Comparison of ENCODE assay signal across 22 cellular contexts in genomic region chr1:233665575-233666270, GRCh38.
"Had no signal": no experiment of that assay in that cellular context is flagged by ENCODE, and none has a peak within 500 bp of the region (broad histone marks: within the 10 kb centered on the region; RNA-seq: fewer than 3 reads in every experiment).

No MANE protein-coding gene starts in this region.

- H3K27me3 Mint-ChIP-seq: naive B cell had no signal

- H3K27me3 ChIP-seq: foreskin keratinocyte, suprapubic skin, transverse colon, uterus had no signal

- H3K4me3 ChIP-seq: suprapubic skin, transverse colon, uterus had no signal

- H3K9me3 ChIP-seq: suprapubic skin, transverse colon, uterus had no signal

- H3K4me1 Mint-ChIP-seq: activated naive CD4-positive, alpha-beta T cell treated with anti-CD3 and anti-CD28 coated beads, Interleukin-2, amount 50 U/mL, for 24 hours; naive B cell; neural crest cell had no signal

- FAIRE-seq: astrocyte, bronchial epithelial cell had no signal

- H3K27ac Mint-ChIP-seq: activated naive CD4-positive, alpha-beta T cell treated with anti-CD3 and anti-CD28 coated beads, Interleukin-2, amount 50 U/mL, for 24 hours had no signal

- H3K4me3 Mint-ChIP-seq: activated naive CD4-positive, alpha-beta T cell treated with anti-CD3 and anti-CD28 coated beads, Interleukin-2, amount 50 U/mL, for 24 hours; naive B cell; neural crest cell had no signal

- H3K36me3 ChIP-seq: suprapubic skin, transverse colon, uterus had no signal

- ATAC-seq: foreskin keratinocyte; left lobe of liver; stimulated activated naive CD8-positive, alpha-beta T cell treated with anti-CD3 and anti-CD28 coated beads, Interleukin-15, Interleukin-2, amounts not matched to agents 100 U/mL and 50 U/mL, for 24 hours had no signal

- DNase-seq: activated CD4-positive, alpha-beta T cell treated with anti-CD3 and anti-CD28 coated beads, Interleukin-2, amount 50 U/mL, for 1 hour; activated CD4-positive, CD25-positive, alpha-beta regulatory T cell treated with anti-CD3 and anti-CD28 coated beads, Interleukin-2, amount 50 U/mL, for 72 hours; activated CD8-positive, alpha-beta memory T cell treated with anti-CD3 and anti-CD28 coated beads, Interleukin-2, amount 50 U/mL, for 4 hours; activated gamma-delta T cell; dermis blood vessel endothelial cell; foreskin keratinocyte; hypothalamus; islet precursor cell; naive B cell; retina; stimulated activated naive CD8-positive, alpha-beta T cell treated with anti-CD3 and anti-CD28 coated beads, Interleukin-15, Interleukin-2, amounts not matched to agents 100 U/mL and 50 U/mL, for 24 hours; T-helper 1 cell; T-helper 9 cell; transverse colon; uterus had no signal

- H3K36me3 Mint-ChIP-seq: activated naive CD4-positive, alpha-beta T cell treated with anti-CD3 and anti-CD28 coated beads, Interleukin-2, amount 50 U/mL, for 24 hours; naive B cell had no signal

- H3K27ac ChIP-seq: suprapubic skin, transverse colon, uterus, VCaP had no signal

- H3K9me3 Mint-ChIP-seq: activated naive CD4-positive, alpha-beta T cell treated with anti-CD3 and anti-CD28 coated beads, Interleukin-2, amount 50 U/mL, for 24 hours had no signal
